ENCODE assay signal across 2 cellular contexts in the genomic region with DNA sequence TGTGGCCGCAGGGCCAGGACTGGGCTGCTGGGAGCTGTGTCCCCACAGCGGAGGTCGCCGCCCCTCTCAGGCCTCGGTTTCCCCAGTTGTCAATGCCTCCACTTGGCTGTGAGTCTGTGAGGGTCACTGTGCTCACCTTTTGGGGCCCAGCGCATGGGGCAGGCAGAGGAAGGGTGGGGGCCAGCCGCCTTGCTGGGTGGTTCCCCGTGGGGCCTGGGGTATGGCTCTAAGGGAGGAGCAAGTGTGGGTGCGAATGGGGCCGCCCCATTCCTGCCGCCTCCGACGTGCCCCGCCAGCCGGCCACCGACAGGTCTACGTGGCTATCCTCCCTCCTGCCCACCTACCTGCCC.
TF ChIP-seq lines count a peak whose summit lies in the region.

No MANE protein-coding gene starts in this region.

TF ChIP-seq in SK-N-SH, 30 proteins besides CTCF, POLR2A, EP300 and RAD21:
- no peak for TF ChIP-seq NRF1 (IDR thresholded peaks at IDR 0.05; ENCODE audit: low read depth, low read length)
- TF ChIP-seq FOXM1 (IDR thresholded peaks at IDR 0.05; ENCODE audit: low read depth), result no peak
- TF ChIP-seq, protein P1, sequence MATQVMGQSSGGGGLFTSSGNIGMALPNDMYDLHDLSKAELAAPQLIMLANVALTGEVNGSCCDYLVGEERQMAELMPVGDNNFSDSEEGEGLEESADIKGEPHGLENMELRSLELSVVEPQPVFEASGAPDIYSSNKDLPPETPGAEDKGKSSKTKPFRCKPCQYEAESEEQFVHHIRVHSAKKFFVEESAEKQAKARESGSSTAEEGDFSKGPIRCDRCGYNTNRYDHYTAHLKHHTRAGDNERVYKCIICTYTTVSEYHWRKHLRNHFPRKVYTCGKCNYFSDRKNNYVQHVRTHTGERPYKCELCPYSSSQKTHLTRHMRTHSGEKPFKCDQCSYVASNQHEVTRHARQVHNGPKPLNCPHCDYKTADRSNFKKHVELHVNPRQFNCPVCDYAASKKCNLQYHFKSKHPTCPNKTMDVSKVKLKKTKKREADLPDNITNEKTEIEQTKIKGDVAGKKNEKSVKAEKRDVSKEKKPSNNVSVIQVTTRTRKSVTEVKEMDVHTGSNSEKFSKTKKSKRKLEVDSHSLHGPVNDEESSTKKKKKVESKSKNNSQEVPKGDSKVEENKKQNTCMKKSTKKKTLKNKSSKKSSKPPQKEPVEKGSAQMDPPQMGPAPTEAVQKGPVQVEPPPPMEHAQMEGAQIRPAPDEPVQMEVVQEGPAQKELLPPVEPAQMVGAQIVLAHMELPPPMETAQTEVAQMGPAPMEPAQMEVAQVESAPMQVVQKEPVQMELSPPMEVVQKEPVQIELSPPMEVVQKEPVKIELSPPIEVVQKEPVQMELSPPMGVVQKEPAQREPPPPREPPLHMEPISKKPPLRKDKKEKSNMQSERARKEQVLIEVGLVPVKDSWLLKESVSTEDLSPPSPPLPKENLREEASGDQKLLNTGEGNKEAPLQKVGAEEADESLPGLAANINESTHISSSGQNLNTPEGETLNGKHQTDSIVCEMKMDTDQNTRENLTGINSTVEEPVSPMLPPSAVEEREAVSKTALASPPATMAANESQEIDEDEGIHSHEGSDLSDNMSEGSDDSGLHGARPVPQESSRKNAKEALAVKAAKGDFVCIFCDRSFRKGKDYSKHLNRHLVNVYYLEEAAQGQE (IDR thresholded peaks at IDR 0.05; ENCODE audit: low read depth, low read length), result no peak
- no peak for TF ChIP-seq CHD2 (IDR thresholded peaks at IDR 0.05; ENCODE audit: low read length, partially characterized antibody)
- TF ChIP-seq RCOR1 (IDR thresholded peaks at IDR 0.05; ENCODE audit: low read length), result no peak
- TF ChIP-seq FOSL2 (IDR thresholded peaks at IDR 0.05; ENCODE audit: borderline replicate concordance, low read depth), result no peak
- TF ChIP-seq MXI1 (IDR thresholded peaks at IDR 0.05; ENCODE audit: low read depth, low read length), result no peak
- TF ChIP-seq SMC3 (IDR thresholded peaks at IDR 0.05; ENCODE audit: low read depth, low read length), result no peak
- TF ChIP-seq MEF2A (IDR thresholded peaks at IDR 0.05; ENCODE audit: borderline replicate concordance, low read depth), result no peak

TF ChIP-seq in SK-N-SH treated with all-trans-retinoic acid at 6 μM for 48 hours, 23 proteins besides CTCF, POLR2A, EP300 and RAD21:
- TF ChIP-seq SNAI2 (CRISPR knock-in tag; IDR thresholded peaks at IDR 0.05) (no peak), PPARA (CRISPR knock-in tag; IDR thresholded peaks at IDR 0.05; ENCODE audit: borderline replicate concordance) (no peak), OSR1 (CRISPR knock-in tag; IDR thresholded peaks at IDR 0.05) (no peak), BACH2 (CRISPR knock-in tag; IDR thresholded peaks at IDR 0.05; ENCODE audit: borderline replicate concordance) (no peak), GLIS3 (CRISPR knock-in tag; IDR thresholded peaks at IDR 0.05) (no peak), CSDC2 (CRISPR knock-in tag; IDR thresholded peaks at IDR 0.05) (no peak), TCF4 (CRISPR knock-in tag; IDR thresholded peaks at IDR 0.05; ENCODE audit: borderline replicate concordance) (no peak), ZNF565 (CRISPR knock-in tag; conservative IDR thresholded peaks at IDR 0.05; ENCODE audit: low read depth) (no peak), TOX (CRISPR knock-in tag; IDR thresholded peaks at IDR 0.05; ENCODE audit: borderline replicate concordance) (no peak), ISL1 (CRISPR knock-in tag; IDR thresholded peaks at IDR 0.05) (no peak), CREB5 (CRISPR knock-in tag; IDR thresholded peaks at IDR 0.05; ENCODE audit: low read depth) (no peak), ARNTL (CRISPR knock-in tag; IDR thresholded peaks at IDR 0.05; ENCODE audit: borderline replicate concordance, low read depth) (no peak), ESRRG (CRISPR knock-in tag; IDR thresholded peaks at IDR 0.05) (no peak), ZC3H10 (CRISPR knock-in tag; IDR thresholded peaks at IDR 0.05) (no peak), PATZ1 (CRISPR knock-in tag; IDR thresholded peaks at IDR 0.05; ENCODE audit: borderline replicate concordance) (no peak), ZFP30 (CRISPR knock-in tag; IDR thresholded peaks at IDR 0.05) (no peak), ZNF70 (CRISPR knock-in tag; IDR thresholded peaks at IDR 0.05) (no peak)
- TF ChIP-seq, protein P2, sequence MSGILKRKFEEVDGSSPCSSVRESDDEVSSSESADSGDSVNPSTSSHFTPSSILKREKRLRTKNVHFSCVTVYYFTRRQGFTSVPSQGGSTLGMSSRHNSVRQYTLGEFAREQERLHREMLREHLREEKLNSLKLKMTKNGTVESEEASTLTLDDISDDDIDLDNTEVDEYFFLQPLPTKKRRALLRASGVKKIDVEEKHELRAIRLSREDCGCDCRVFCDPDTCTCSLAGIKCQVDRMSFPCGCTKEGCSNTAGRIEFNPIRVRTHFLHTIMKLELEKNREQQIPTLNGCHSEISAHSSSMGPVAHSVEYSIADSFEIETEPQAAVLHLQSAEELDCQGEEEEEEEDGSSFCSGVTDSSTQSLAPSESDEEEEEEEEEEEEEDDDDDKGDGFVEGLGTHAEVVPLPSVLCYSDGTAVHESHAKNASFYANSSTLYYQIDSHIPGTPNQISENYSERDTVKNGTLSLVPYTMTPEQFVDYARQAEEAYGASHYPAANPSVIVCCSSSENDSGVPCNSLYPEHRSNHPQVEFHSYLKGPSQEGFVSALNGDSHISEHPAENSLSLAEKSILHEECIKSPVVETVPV (CRISPR knock-in tag; IDR thresholded peaks at IDR 0.05), result no peak
- TF ChIP-seq, protein P3, sequence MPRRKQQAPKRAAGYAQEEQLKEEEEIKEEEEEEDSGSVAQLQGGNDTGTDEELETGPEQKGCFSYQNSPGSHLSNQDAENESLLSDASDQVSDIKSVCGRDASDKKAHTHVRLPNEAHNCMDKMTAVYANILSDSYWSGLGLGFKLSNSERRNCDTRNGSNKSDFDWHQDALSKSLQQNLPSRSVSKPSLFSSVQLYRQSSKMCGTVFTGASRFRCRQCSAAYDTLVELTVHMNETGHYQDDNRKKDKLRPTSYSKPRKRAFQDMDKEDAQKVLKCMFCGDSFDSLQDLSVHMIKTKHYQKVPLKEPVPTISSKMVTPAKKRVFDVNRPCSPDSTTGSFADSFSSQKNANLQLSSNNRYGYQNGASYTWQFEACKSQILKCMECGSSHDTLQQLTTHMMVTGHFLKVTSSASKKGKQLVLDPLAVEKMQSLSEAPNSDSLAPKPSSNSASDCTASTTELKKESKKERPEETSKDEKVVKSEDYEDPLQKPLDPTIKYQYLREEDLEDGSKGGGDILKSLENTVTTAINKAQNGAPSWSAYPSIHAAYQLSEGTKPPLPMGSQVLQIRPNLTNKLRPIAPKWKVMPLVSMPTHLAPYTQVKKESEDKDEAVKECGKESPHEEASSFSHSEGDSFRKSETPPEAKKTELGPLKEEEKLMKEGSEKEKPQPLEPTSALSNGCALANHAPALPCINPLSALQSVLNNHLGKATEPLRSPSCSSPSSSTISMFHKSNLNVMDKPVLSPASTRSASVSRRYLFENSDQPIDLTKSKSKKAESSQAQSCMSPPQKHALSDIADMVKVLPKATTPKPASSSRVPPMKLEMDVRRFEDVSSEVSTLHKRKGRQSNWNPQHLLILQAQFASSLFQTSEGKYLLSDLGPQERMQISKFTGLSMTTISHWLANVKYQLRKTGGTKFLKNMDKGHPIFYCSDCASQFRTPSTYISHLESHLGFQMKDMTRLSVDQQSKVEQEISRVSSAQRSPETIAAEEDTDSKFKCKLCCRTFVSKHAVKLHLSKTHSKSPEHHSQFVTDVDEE (CRISPR knock-in tag; IDR thresholded peaks at IDR 0.05), result no peak
